ENCODE assay signal across 23 cellular contexts in genomic region chr16:55018881-55019280, GRCh38.
"Had no signal": no experiment of that assay in that cellular context is flagged by ENCODE, and none has a peak within 500 bp of the region (broad histone marks: within the 10 kb centered on the region; RNA-seq: fewer than 3 reads in every experiment).

No MANE protein-coding gene starts in this region.

- H3K27ac Mint-ChIP-seq: dendritic cell treated with granulocyte-macrophage colony-stimulating factor and Interleukin-4, amounts not matched to agents 40 ng/mL and 50 ng/mL, for 4 days; effector memory CD8-positive, alpha-beta T cell; endodermal cell; immature natural killer cell; mesothelial cell of epicardium had no signal

- DNase-seq: cortex of kidney; effector CD8-positive, alpha-beta T cell; effector memory CD8-positive, alpha-beta T cell; endodermal cell; erythroblast; esophagus squamous epithelium; foreskin fibroblast; foreskin melanocyte; gastrocnemius medialis; glutamatergic neuron; hypothalamus; immature natural killer cell; left colon; left ventricle myocardium inferior; lower lobe of right lung; mesenchymal stem cell; mucosa of descending colon had no signal

- H3K36me3 ChIP-seq: esophagus squamous epithelium, gastrocnemius medialis, left ventricle myocardium inferior, lower lobe of right lung had no signal

- H3K4me1 ChIP-seq: esophagus squamous epithelium, gastrocnemius medialis, left ventricle myocardium inferior, lower lobe of right lung had no signal

- H3K27me3 Mint-ChIP-seq: effector memory CD8-positive, alpha-beta T cell had no signal

- H3K4me1 Mint-ChIP-seq: immature natural killer cell had no signal

- H3K4me3 Mint-ChIP-seq: dendritic cell treated with granulocyte-macrophage colony-stimulating factor and Interleukin-4, amounts not matched to agents 40 ng/mL and 50 ng/mL, for 4 days; effector memory CD8-positive, alpha-beta T cell; endodermal cell; immature natural killer cell; mesothelial cell of epicardium had no signal

- H3K9me3 ChIP-seq: lower lobe of right lung, mucosa of descending colon had no signal

- H3K27ac ChIP-seq: epithelial cell of prostate, esophagus squamous epithelium, gastrocnemius medialis, hepatocyte, left ventricle myocardium inferior, lower lobe of right lung had no signal

- ATAC-seq: effector memory CD8-positive, alpha-beta T cell; esophagus mucosa; gastrocnemius medialis; left colon; left lobe of liver; lower lobe of right lung; mucosa of descending colon had no signal

- H3K36me3 Mint-ChIP-seq: immature natural killer cell had no signal

- H3K4me3 ChIP-seq: esophagus squamous epithelium, gastrocnemius medialis, hepatocyte, left ventricle myocardium inferior, lower lobe of right lung, mucosa of descending colon had no signal

- H3K27me3 ChIP-seq: gastrocnemius medialis, hepatocyte had no signal
